ENCODE assay signal across 8 cellular contexts in genomic region chr11:130434521-130435223, GRCh38. TPM values are rescaled to one million over a fixed set of nuclear protein-coding genes. Genes with fewer than 3 reads are reported as not detected.
DNase-seq lines count a peak whose midpoint lies in the region; ATAC-seq and TF ChIP-seq lines count a peak whose summit lies in the region.

No MANE protein-coding gene starts in this region.

- ATAC-seq in GM21825 (IDR thresholded peaks at IDR 0.05; ENCODE audit: unreplicated experiment), result peak; percentile 88
- ATAC-seq in natural killer cell treated with Interleukin-12 subunit alpha and Interleukin-12 subunit beta and Interleukin-15 and Interleukin-18, amount 100 ng/mL, for 72 hours, result peak; percentile 84 to 88

- H3K9me3 Mint-ChIP-seq in activated T-helper 2 cell treated with anti-CD3 and anti-CD28 coated beads, Interferon-gamma antibody, Interleukin-2, Interleukin-4, amounts not matched to agents 10 μg/mL and 5 μg/mL and 100 μg/mL, durations not matched to agents 14 hours and 24 hours and 36 hours, result no peaks in the 10 kb centered on the region
- no peaks in the 10 kb centered on the region for H3K9me3 Mint-ChIP-seq in natural killer cell treated with Interleukin-12 subunit alpha and Interleukin-12 subunit beta and Interleukin-15 and Interleukin-18, amount 100 ng/mL, for 72 hours

- H3K79me2 ChIP-seq in Karpas-422 (ENCODE audit: low read length), result no peaks in the 10 kb centered on the region

- H3K4me1 ChIP-seq in Karpas-422 (ENCODE audit: low read length) (peaks cover 3% of the 10 kb centered on the region; the same call in 1 of the 2 replicates), stomach (peaks cover 0 to 19% (median 9%) of the 10 kb centered on the region in 4 donors)

- TF ChIP-seq EP300 in stomach (IDR thresholded peaks at IDR 0.05), result no peak

- no peak overlapping the region for H3K27ac ChIP-seq in Karpas-422 (ENCODE audit: low read length)
- H3K27ac ChIP-seq in stomach, result peak overlapping the region; percentile 57 to 87 (median 66)

- TF ChIP-seq CTCF in stomach (IDR thresholded peaks at IDR 0.05), result peak in 5 of 7 experiments; percentile 78 to 90 (median 83)

- no peak for TF ChIP-seq POLR2A in stomach (IDR thresholded peaks at IDR 0.05)

- intact Hi-C loops in activated T-helper 2 cell treated with anti-CD3 and anti-CD28 coated beads, Interferon-gamma antibody, Interleukin-2, Interleukin-4, amounts not matched to agents 10 μg/mL and 5 μg/mL and 100 μg/mL, durations not matched to agents 14 hours and 24 hours and 36 hours (cut with micrococcal nuclease), result loop anchor here (1.0 to 2.0 kb wide), 4 partner anchors 14 to 482 kb away; partner anchors contain the start of genes ADAMTS15 and SNX19
- intact Hi-C loops in stomach (cut with DNase I; ENCODE audit: low total_unique reads), result loop anchor here (5.0 kb wide), 1 partner anchor 428 kb away; no protein-coding TSS in a partner anchor

- H3K27me3 Mint-ChIP-seq in activated T-helper 2 cell treated with anti-CD3 and anti-CD28 coated beads, Interferon-gamma antibody, Interleukin-2, Interleukin-4, amounts not matched to agents 10 μg/mL and 5 μg/mL and 100 μg/mL, durations not matched to agents 14 hours and 24 hours and 36 hours (ENCODE audit: low read depth), result peaks cover 18% of the 10 kb centered on the region
- peaks cover 12 to 15% of the 10 kb centered on the region in 2 donors for H3K27me3 Mint-ChIP-seq in natural killer cell treated with Interleukin-12 subunit alpha and Interleukin-12 subunit beta and Interleukin-15 and Interleukin-18, amount 100 ng/mL, for 72 hours

- no peak overlapping the region for H3K4me3 Mint-ChIP-seq in activated T-helper 2 cell treated with anti-CD3 and anti-CD28 coated beads, Interferon-gamma antibody, Interleukin-2, Interleukin-4, amounts not matched to agents 10 μg/mL and 5 μg/mL and 100 μg/mL, durations not matched to agents 14 hours and 24 hours and 36 hours (ENCODE audit: low read depth)
- H3K4me3 Mint-ChIP-seq in natural killer cell treated with Interleukin-12 subunit alpha and Interleukin-12 subunit beta and Interleukin-15 and Interleukin-18, amount 100 ng/mL, for 72 hours, result no peak overlapping the region

- no peak overlapping the region for H3K27ac Mint-ChIP-seq in activated T-helper 2 cell treated with anti-CD3 and anti-CD28 coated beads, Interferon-gamma antibody, Interleukin-2, Interleukin-4, amounts not matched to agents 10 μg/mL and 5 μg/mL and 100 μg/mL, durations not matched to agents 14 hours and 24 hours and 36 hours
- no peak overlapping the region for H3K27ac Mint-ChIP-seq in natural killer cell treated with Interleukin-12 subunit alpha and Interleukin-12 subunit beta and Interleukin-15 and Interleukin-18, amount 100 ng/mL, for 72 hours

- H3K36me3 Mint-ChIP-seq in activated T-helper 2 cell treated with anti-CD3 and anti-CD28 coated beads, Interferon-gamma antibody, Interleukin-2, Interleukin-4, amounts not matched to agents 10 μg/mL and 5 μg/mL and 100 μg/mL, durations not matched to agents 14 hours and 24 hours and 36 hours (ENCODE audit: low read depth), result peaks cover 4% of the 10 kb centered on the region
- no peaks in the 10 kb centered on the region for H3K36me3 Mint-ChIP-seq in natural killer cell treated with Interleukin-12 subunit alpha and Interleukin-12 subunit beta and Interleukin-15 and Interleukin-18, amount 100 ng/mL, for 72 hours

- 0 to 2% (median 0%) methylated on average over 20 of the region's 20 CpGs for WGBS in stomach, 5 donors

- peak overlapping the region; percentile 92 for H3K4me2 ChIP-seq in Karpas-422 (ENCODE audit: low read depth, low read length, poor library complexity, severe bottlenecking)

- H4K20me1 ChIP-seq in Karpas-422 (ENCODE audit: insufficient read depth, low read depth, low read length), result no peaks in the 10 kb centered on the region

- H3K4me3 ChIP-seq in Karpas-422 (ENCODE audit: low read length) (peak overlapping the region; percentile 78), stomach (peak overlapping the region; percentile 51 to 60 (median 54))

- H3K9ac ChIP-seq in Karpas-422 (ENCODE audit: low read length), result peak overlapping the region; percentile 56; the same call in 1 of the 2 replicates

- H3K36me3 ChIP-seq in Karpas-422 (ENCODE audit: insufficient read depth, low read length) (no peaks in the 10 kb centered on the region), stomach (no peaks in the 10 kb centered on the region)

- H2AFZ ChIP-seq in Karpas-422 (ENCODE audit: low read length), result peak overlapping the region; percentile 94

- H3K27me3 ChIP-seq in Karpas-422 (ENCODE audit: low read length) (no peaks in the 10 kb centered on the region), stomach (peaks cover 0 to 16% (median 14%) of the 10 kb centered on the region in 3 donors)

- H3K4me1 Mint-ChIP-seq in activated T-helper 2 cell treated with anti-CD3 and anti-CD28 coated beads, Interferon-gamma antibody, Interleukin-2, Interleukin-4, amounts not matched to agents 10 μg/mL and 5 μg/mL and 100 μg/mL, durations not matched to agents 14 hours and 24 hours and 36 hours (ENCODE audit: low read depth), result peaks cover 27% of the 10 kb centered on the region
- peaks cover 16 to 20% of the 10 kb centered on the region in 2 donors for H3K4me1 Mint-ChIP-seq in natural killer cell treated with Interleukin-12 subunit alpha and Interleukin-12 subunit beta and Interleukin-15 and Interleukin-18, amount 100 ng/mL, for 72 hours (ENCODE audit: low read depth in 2 of 2)

- no peaks in the 10 kb centered on the region for H3K9me2 ChIP-seq in Karpas-422 (replicated peaks; ENCODE audit: insufficient read depth, low read length)

- H3K9me3 ChIP-seq in Karpas-422 (ENCODE audit: low read length) (no peaks in the 10 kb centered on the region), stomach (no peaks in the 10 kb centered on the region)

- DNase-seq in EH (ENCODE audit: low read depth), result peak; percentile 85
- peak; percentile 83 for DNase-seq in Karpas-422
- DNase-seq in RKO (ENCODE audit: low spot score), result peak; percentile 81
- DNase-seq in activated T-helper 2 cell treated with anti-CD3 and anti-CD28 coated beads, Interferon-gamma antibody, Interleukin-2, Interleukin-4, amounts not matched to agents 10 μg/mL and 5 μg/mL and 100 μg/mL, durations not matched to agents 14 hours and 24 hours and 36 hours (ENCODE audit: low spot score), result peak; percentile 65
- DNase-seq in fibroblast of the conjunctiva (ENCODE audit: low read depth), result peak; percentile 79
- DNase-seq in natural killer cell treated with Interleukin-12 subunit alpha and Interleukin-12 subunit beta and Interleukin-15 and Interleukin-18, amount 100 ng/mL, for 72 hours (ENCODE audit: low spot score), result peak; percentile 67
- peak; percentile 81 for DNase-seq in stomach

RNA-seq across cellular contexts. Expression of gene ADAMTS8, which starts 6.3 kb away (rescaled TPM):
- not detected in 2 replicates for total RNA-seq in Karpas-422 (2014; rRNA removed; shearing (Covaris generic); ENCODE audit: low replicate concordance)
- not detected in 2 replicates for total RNA-seq in activated T-helper 2 cell treated with anti-CD3 and anti-CD28 coated beads, Interferon-gamma antibody, Interleukin-2, Interleukin-4, amounts not matched to agents 10 μg/mL and 5 μg/mL and 100 μg/mL, durations not matched to agents 14 hours and 24 hours and 36 hours
- total RNA-seq in natural killer cell treated with Interleukin-12 subunit alpha and Interleukin-12 subunit beta and Interleukin-15 and Interleukin-18, amount 100 ng/mL, for 72 hours, result not detected
- 10 to 100 TPM in 2 of 5 donors, 1 to 10 TPM in 2, under 1 TPM in 1; 0.58 to 24.1 (median 4.6) TPM for total RNA-seq in stomach
- polyA plus RNA-seq in stomach, result 10 to 100 TPM in 1 of 3 donors, 1 to 10 TPM in 2; 3.5 to 11.9 (median 4.9) TPM

RNA-seq across cellular contexts. Expression of gene ADAMTS15, which starts 13.8 kb away (rescaled TPM):
- total RNA-seq in Karpas-422 (2014; rRNA removed; shearing (Covaris generic); ENCODE audit: low replicate concordance), result not detected in 2 replicates
- total RNA-seq in activated T-helper 2 cell treated with anti-CD3 and anti-CD28 coated beads, Interferon-gamma antibody, Interleukin-2, Interleukin-4, amounts not matched to agents 10 μg/mL and 5 μg/mL and 100 μg/mL, durations not matched to agents 14 hours and 24 hours and 36 hours, result not detected in 2 replicates
- total RNA-seq in natural killer cell treated with Interleukin-12 subunit alpha and Interleukin-12 subunit beta and Interleukin-15 and Interleukin-18, amount 100 ng/mL, for 72 hours, result not detected
- 10 to 100 TPM in 2 of 5 donors, 1 to 10 TPM in 3; 1.4 to 23.5 (median 2.2) TPM for total RNA-seq in stomach
- 1 to 10 TPM; 2.0 to 4.3 (median 2.5) TPM for polyA plus RNA-seq in stomach
